ENCODE assay signal across 8 cellular contexts in genomic region chr17:1577657-1578428, GRCh38. TPM values are rescaled to one million over a fixed set of nuclear protein-coding genes. Genes with fewer than 3 reads are reported as not detected.
DNase-seq lines count a peak whose midpoint lies in the region; ATAC-seq and TF ChIP-seq lines count a peak whose summit lies in the region.

No MANE protein-coding gene starts in this region.

- CTCF ChIA-PET in mammary epithelial cell (lab: Charles Lee; ENCODE audit: low non-redundant PET) = interaction anchor here (0.5 kb wide), 1 partner anchor 51 kb away, joined by 5 read pairs; no protein-coding TSS in a partner anchor

- H3K36me3 ChIP-seq in Karpas-422 (ENCODE audit: insufficient read depth, low read length) (0 out of 2 replicates have a peak, but pooled peaks cover 2% of the 10 kb centered on the region), mammary epithelial cell (ENCODE audit: insufficient read depth, low read length) (no peaks in the 10 kb centered on the region), mucosa of stomach (ENCODE audit: control insufficient read depth, insufficient read depth, low read length) (no peaks in the 10 kb centered on the region), thoracic aorta (no peaks in the 10 kb centered on the region)

- dilution Hi-C loops in mammary epithelial cell (cut with HindIII; ENCODE audit: low sequenced_read_pairs) = no loop called here

- no peaks in the 10 kb centered on the region for H3K9me2 ChIP-seq in Karpas-422 (replicated peaks; ENCODE audit: insufficient read depth, low read length)

- H3K27ac ChIP-seq in Karpas-422 (ENCODE audit: low read length) (0 out of 2 replicates have a peak overlapping the region, but pooled peaks have one; percentile 5), mammary epithelial cell (ENCODE audit: insufficient read depth, low read depth, low read length) (peak overlapping the region; percentile 62), thoracic aorta (peak overlapping the region; percentile 92 to 95)

- H3K79me2 ChIP-seq in Karpas-422 (ENCODE audit: low read length) (no peaks in the 10 kb centered on the region), mammary epithelial cell (ENCODE audit: insufficient read depth, low read length) (no peaks in the 10 kb centered on the region)

- 40% methylated on average over 11 of the region's 19 CpGs for WGBS in mammary epithelial cell (ENCODE audit: low coverage, missing lambda C conversion rate)

- DNase-seq in Karpas-422 (peak; percentile 59), mammary epithelial cell (no peak), thoracic aorta (ENCODE audit: low spot score) (no peak), NCI-H187 treated with DMSO at 0.1 percent for 48 hours (lab: John Stamatoyannopoulos, UW) (no peak), RKO (ENCODE audit: low spot score) (no peak), inferior parietal cortex (ENCODE audit: extremely low spot score) (no peak), GM03348 (ENCODE audit: low spot score) (no peak)

- H2AFZ ChIP-seq in Karpas-422 (ENCODE audit: low read length) (peak overlapping the region; percentile 49; the same call in 1 of the 2 replicates), mammary epithelial cell (ENCODE audit: low read depth, low read length) (peak overlapping the region; percentile 81)

- no peak for ATAC-seq in thoracic aorta (ENCODE audit: insufficient number of reproducible peaks, low FRiP score, low read depth)

- TF ChIP-seq CTCF in mammary epithelial cell (conservative IDR thresholded peaks at IDR 0.05 in 1 of 2, IDR thresholded peaks at IDR 0.05 in 1 of 2; ENCODE audit: extremely low read depth in 1 of 2, insufficient read depth in 1 of 2, low read depth in 1 of 2, low read length in 2 of 2) (no peak), thoracic aorta (IDR thresholded peaks at IDR 0.05) (no peak)

- BruUV-seq in mammary epithelial cell (replicated peaks; lab: Mats Ljungman, UMichigan) = no TSS peak

- H4K20me1 ChIP-seq in Karpas-422 (ENCODE audit: insufficient read depth, low read depth, low read length) = no peaks in the 10 kb centered on the region
- no peaks in the 10 kb centered on the region for H4K20me1 ChIP-seq in mammary epithelial cell (ENCODE audit: insufficient read depth, low read length)

- intact Hi-C loops in mammary epithelial cell (cut with micrococcal nuclease) = loop anchor here (10.0 kb wide), 1 partner anchor 207 kb away; no protein-coding TSS in a partner anchor

- H3K4me3 ChIP-seq in Karpas-422 (ENCODE audit: low read length) (no peak overlapping the region), mammary epithelial cell (replicated peaks in 1 of 3; ENCODE audit: insufficient read depth in 1 of 3, low read depth in 2 of 3, low read length in 3 of 3) (no peak overlapping the region), mucosa of stomach (ENCODE audit: low read length) (no peak overlapping the region), thoracic aorta (peak overlapping the region; percentile 41)

- peaks cover 10% of the 10 kb centered on the region for H3K4me1 ChIP-seq in Karpas-422 (ENCODE audit: low read length)
- peaks cover 33% of the 10 kb centered on the region for H3K4me1 ChIP-seq in mammary epithelial cell (ENCODE audit: insufficient read depth, low read length)
- H3K4me1 ChIP-seq in mucosa of stomach (ENCODE audit: control insufficient read depth, insufficient read depth, low read length) = peaks cover 47% of the 10 kb centered on the region
- peaks cover 14 to 35% of the 10 kb centered on the region in 2 donors for H3K4me1 ChIP-seq in thoracic aorta (ENCODE audit: control insufficient read depth in 1 of 2, low read depth in 2 of 2)

- in situ Hi-C loops in mammary epithelial cell (cut with MboI; ENCODE audit: low sequenced_read_pairs in 2 of 2) = loop anchor here in 1 of 2 donors (5.0 kb wide), 1 partner anchor 49 kb away; the partner anchor contains the start of gene SLC43A2

- H3K4me2 ChIP-seq in Karpas-422 (ENCODE audit: low read depth, low read length, poor library complexity, severe bottlenecking) = no peak overlapping the region
- peak overlapping the region; percentile 47 for H3K4me2 ChIP-seq in mammary epithelial cell (ENCODE audit: insufficient read depth, low read depth, low read length)

- H3K9ac ChIP-seq in Karpas-422 (ENCODE audit: low read length) (peak overlapping the region; percentile 41; the same call in 1 of the 2 replicates), mammary epithelial cell (ENCODE audit: insufficient read depth, low read length) (no peak overlapping the region), mucosa of stomach (ENCODE audit: low read length) (peak overlapping the region; percentile 11)

- H3K9me3 ChIP-seq in Karpas-422 (ENCODE audit: low read length) = no peaks in the 10 kb centered on the region
- no peaks in the 10 kb centered on the region for H3K9me3 ChIP-seq in mammary epithelial cell (replicated peaks; ENCODE audit: insufficient read depth, low read length)
- H3K9me3 ChIP-seq in mucosa of stomach (ENCODE audit: control insufficient read depth, low read length) = no peaks in the 10 kb centered on the region
- no peaks in the 10 kb centered on the region for H3K9me3 ChIP-seq in thoracic aorta

- H3K27me3 ChIP-seq in Karpas-422 (ENCODE audit: low read length) (no peaks in the 10 kb centered on the region), mammary epithelial cell (ENCODE audit: insufficient read depth, low read length) (no peaks in the 10 kb centered on the region), mucosa of stomach (ENCODE audit: control insufficient read depth, insufficient read depth, low read length) (no peaks in the 10 kb centered on the region), thoracic aorta (replicated peaks; ENCODE audit: insufficient read depth) (no peaks in the 10 kb centered on the region)

RNA-seq across cellular contexts. Expression of gene PITPNA, which starts 15.3 kb away (rescaled TPM):
- 26.2 and 28.9 TPM in 2 replicates for total RNA-seq in Karpas-422 (2014; rRNA removed; shearing (Covaris generic); ENCODE audit: low replicate concordance)
- 10 to 100 TPM; 31.2 to 75.3 TPM for total RNA-seq in mammary epithelial cell
- polyA plus RNA-seq in mammary epithelial cell = 46.4 TPM
- 86.4 TPM for polyA minus RNA-seq in mammary epithelial cell
- total RNA-seq in thoracic aorta = 10 to 100 TPM; 33.8 to 39.4 TPM

RNA-seq across cellular contexts. Expression of gene SLC43A2, which starts 50.8 kb away (rescaled TPM):
- total RNA-seq in Karpas-422 (2014; rRNA removed; shearing (Covaris generic); ENCODE audit: low replicate concordance) = 10.0 and 10.8 TPM in 2 replicates
- 10 to 100 TPM; 11.5 to 34.3 TPM for total RNA-seq in mammary epithelial cell
- polyA plus RNA-seq in mammary epithelial cell = 13.0 TPM
- 12.4 TPM for polyA minus RNA-seq in mammary epithelial cell
- 10 to 100 TPM; 21.1 to 21.9 TPM for total RNA-seq in thoracic aorta

Comparison
In these comparisons a context has a peak if more than half of its experiments do, and no peak if none do; other contexts are left out.
1. H3K27ac ChIP-seq: peak in every context shown above with its lines; median percentile 94 in thoracic aorta; 62 in mammary epithelial cell; 5 in Karpas-422.